Comparison of ENCODE assay signal across 8 cellular contexts in genomic region chr4:120156115-120156718, GRCh38.
DNase-seq lines count a peak whose midpoint lies in the region; ATAC-seq and TF ChIP-seq lines count a peak whose summit lies in the region.

No MANE protein-coding gene starts in this region.

- peaks cover 3% of the 10 kb centered on the region for H3K27me3 Mint-ChIP-seq in activated T-cell treated with anti-CD3 and anti-CD28 coated beads, Interleukin-2, amount 50 U/mL, for 4 hours (ENCODE audit: low read depth)
- peaks cover 0 to 4% of the 10 kb centered on the region in 2 donors for H3K27me3 Mint-ChIP-seq in effector memory CD8-positive, alpha-beta T cell
- no peaks in the 10 kb centered on the region for H3K27me3 Mint-ChIP-seq in naive B cell

- no peak overlapping the region for H3K27ac Mint-ChIP-seq in effector memory CD8-positive, alpha-beta T cell
- H3K27ac Mint-ChIP-seq in naive B cell: no peak overlapping the region

- H3K36me3 Mint-ChIP-seq in activated T-cell treated with anti-CD3 and anti-CD28 coated beads, Interleukin-2, amount 50 U/mL, for 4 hours (ENCODE audit: insufficient read depth): no peaks in the 10 kb centered on the region
- H3K36me3 Mint-ChIP-seq in effector memory CD8-positive, alpha-beta T cell (ENCODE audit: insufficient read depth): no peaks in the 10 kb centered on the region
- no peaks in the 10 kb centered on the region for H3K36me3 Mint-ChIP-seq in naive B cell

- no peak overlapping the region for H3K4me3 Mint-ChIP-seq in activated T-cell treated with anti-CD3 and anti-CD28 coated beads, Interleukin-2, amount 50 U/mL, for 4 hours
- no peak overlapping the region for H3K4me3 Mint-ChIP-seq in effector memory CD8-positive, alpha-beta T cell
- H3K4me3 Mint-ChIP-seq in naive B cell: no peak overlapping the region

- no peak for ATAC-seq in activated T-cell treated with anti-CD3 and anti-CD28 coated beads, Interleukin-2, amount 50 U/mL, for 4 hours
- ATAC-seq in effector memory CD8-positive, alpha-beta T cell (replicated peaks): peak; percentile 58
- ATAC-seq in naive B cell (ENCODE audit: low read depth in 2 of 2): peak; percentile 43 to 53
- no peak for ATAC-seq in HG02870 (IDR thresholded peaks at IDR 0.05; ENCODE audit: unreplicated experiment)

- peak; percentile 33 for TF ChIP-seq CTCF in GM20000 (IDR thresholded peaks at IDR 0.05; ENCODE audit: extremely low read depth, missing control alignments)

- DNase-seq in activated T-cell treated with anti-CD3 and anti-CD28 coated beads for 4 hours: peak; percentile 16
- no peak for DNase-seq in activated T-cell treated with anti-CD3 and anti-CD28 coated beads, Interleukin-2, amount 50 U/mL, for 4 hours
- peak; percentile 24 for DNase-seq in GM20000 (ENCODE audit: low spot score)
- DNase-seq in HuH-7 (ENCODE audit: low spot score): peak; percentile 2
- peak; percentile 75 for DNase-seq in RKO (ENCODE audit: low spot score)
- peak; percentile 31 to 40 (median 31) for DNase-seq in effector memory CD8-positive, alpha-beta T cell
- DNase-seq in naive B cell: peak; percentile 27

- no peaks in the 10 kb centered on the region for H3K4me1 Mint-ChIP-seq in activated T-cell treated with anti-CD3 and anti-CD28 coated beads, Interleukin-2, amount 50 U/mL, for 4 hours (ENCODE audit: low read depth)
- H3K4me1 Mint-ChIP-seq in effector memory CD8-positive, alpha-beta T cell (ENCODE audit: low read depth in 2 of 2): no peaks in the 10 kb centered on the region
- no peaks in the 10 kb centered on the region for H3K4me1 Mint-ChIP-seq in naive B cell

- no peaks in the 10 kb centered on the region for H3K9me3 Mint-ChIP-seq in activated T-cell treated with anti-CD3 and anti-CD28 coated beads, Interleukin-2, amount 50 U/mL, for 4 hours
- no peaks in the 10 kb centered on the region for H3K9me3 Mint-ChIP-seq in effector memory CD8-positive, alpha-beta T cell
- no peaks in the 10 kb centered on the region for H3K9me3 Mint-ChIP-seq in naive B cell

Comparison
In these comparisons a context has a peak if more than half of its experiments do, and no peak if none do; other contexts are left out.
1. ATAC-seq: peak in effector memory CD8-positive, alpha-beta T cell (single experiment) and naive B cell (2 of 2); none in activated T-cell treated with anti-CD3 and anti-CD28 coated beads, Interleukin-2, amount 50 U/mL, for 4 hours (0 of 2) and HG02870 (single experiment).